In the genomic region with DNA sequence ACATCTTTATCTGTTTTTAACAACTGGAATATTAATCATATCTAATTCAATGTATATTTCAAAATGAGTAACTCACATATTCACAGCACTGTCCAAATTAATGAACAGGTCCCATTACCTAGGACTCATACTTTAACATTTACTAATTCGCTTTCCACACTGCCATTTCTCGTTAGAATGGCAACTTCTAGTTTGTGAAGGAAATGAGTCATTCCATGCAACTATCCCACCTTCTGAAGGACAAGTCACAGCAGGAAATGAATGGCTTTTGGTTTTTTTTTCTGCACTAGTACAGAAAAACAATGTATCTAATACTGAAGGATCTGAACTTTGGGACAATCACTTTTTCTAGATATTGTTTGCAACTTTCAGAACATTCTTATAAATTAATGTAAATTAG, we compare ENCODE assay signal across 13 cellular contexts. TPM values are rescaled to one million over a fixed set of nuclear protein-coding genes. Genes with fewer than 3 reads are reported as not detected.
DNase-seq lines count a peak whose midpoint lies in the region; ATAC-seq, FAIRE-seq and TF ChIP-seq lines count a peak whose summit lies in the region.
"Had no signal": no experiment of that assay in that cellular context is flagged by ENCODE, and none has a peak within 500 bp of the region (broad histone marks: within the 10 kb centered on the region; RNA-seq: fewer than 3 reads in every experiment).

No MANE protein-coding gene starts in this region.

- peaks cover 12% of the 10 kb centered on the region for H3K4me1 ChIP-seq in hepatocyte (ENCODE audit: insufficient read depth)
- peaks cover 0 to 6% of the 10 kb centered on the region in 2 donors for H3K4me1 ChIP-seq in uterus

- H3K36me3 Mint-ChIP-seq in progenitor cell of endocrine pancreas (ENCODE audit: insufficient read depth) = peaks cover 5% of the 10 kb centered on the region

- H2AFZ ChIP-seq in hepatocyte = no peak overlapping the region

- 57% methylated on average over 2 of the region's 2 CpGs for WGBS in hepatocyte (ENCODE audit: low lambda C conversion rate, missing lambda C conversion rate)

- peaks cover 1% of the 10 kb centered on the region for H3K4me1 Mint-ChIP-seq in progenitor cell of endocrine pancreas (ENCODE audit: low read depth)

- no peaks in the 10 kb centered on the region for H4K20me1 ChIP-seq in hepatocyte (ENCODE audit: insufficient read depth, poor library complexity, severe bottlenecking)

- H3K27me3 Mint-ChIP-seq in progenitor cell of endocrine pancreas = no peaks in the 10 kb centered on the region

- no peak for TF ChIP-seq CTCF in hepatocyte (IDR thresholded peaks at IDR 0.05; ENCODE audit: poor library complexity)
- no peak for TF ChIP-seq CTCF in progenitor cell of endocrine pancreas (IDR thresholded peaks at IDR 0.05; ENCODE audit: unreplicated experiment)
- TF ChIP-seq CTCF in uterus (IDR thresholded peaks at IDR 0.05) = no peak

- peaks cover 49% of the 10 kb centered on the region for H3K79me2 ChIP-seq in hepatocyte

- intact Hi-C loops in uterus (cut with DNase I; ENCODE audit: low total_unique reads) = no loop called here

- no peak overlapping the region for H3K4me3 ChIP-seq in hepatocyte
- H3K4me3 ChIP-seq in uterus = no peak overlapping the region
- H3K4me3 ChIP-seq: esophagus muscularis mucosa, ovary had no signal

- DNase-seq in Caki2 (ENCODE audit: low read depth) (peak; percentile 2), H54 (ENCODE audit: insufficient read length, low spot score) (peak; percentile 12), RCC 7860 (ENCODE audit: low spot score) (peak; percentile 31), hepatocyte (ENCODE audit: low spot score) (no peak), progenitor cell of endocrine pancreas (ENCODE audit: low spot score, unreplicated experiment) (no peak), uterus (no peak)
- DNase-seq: DND-41; NCI-H510A treated with DMSO at 0.1 percent for 48 hours; ovary; stimulated activated naive CD4-positive, alpha-beta T cell had no signal

- no peaks in the 10 kb centered on the region for H3K36me3 ChIP-seq in hepatocyte (replicated peaks; ENCODE audit: insufficient read depth, low read depth)
- no peaks in the 10 kb centered on the region for H3K36me3 ChIP-seq in uterus
- H3K36me3 ChIP-seq: esophagus muscularis mucosa, ovary had no signal

- H3K9me3 ChIP-seq in hepatocyte (ENCODE audit: low read depth) = peaks cover 3% of the 10 kb centered on the region
- H3K9me3 ChIP-seq in uterus = no peaks in the 10 kb centered on the region
- H3K9me3 ChIP-seq: esophagus muscularis mucosa, ovary had no signal

- H3K27ac ChIP-seq in hepatocyte (peak overlapping the region; percentile 23), uterus (no peak overlapping the region)
- H3K27ac ChIP-seq: esophagus muscularis mucosa, ovary had no signal

- TF ChIP-seq POLR2A in H54 (IDR thresholded peaks at IDR 0.05; ENCODE audit: low read depth, low read length) = no peak
- no peak for TF ChIP-seq POLR2A in uterus (IDR thresholded peaks at IDR 0.05)

- FAIRE-seq in H54 (lab: Jason Lieb, UNC) (peak; percentile 94), RCC 7860 (lab: Jason Lieb, UNC) (peak; percentile 34)

- no peaks in the 10 kb centered on the region for H3K9me2 ChIP-seq in hepatocyte (replicated peaks; ENCODE audit: insufficient read depth)

- no peak overlapping the region for H3K27ac Mint-ChIP-seq in progenitor cell of endocrine pancreas

- no peaks in the 10 kb centered on the region for H3K9me3 Mint-ChIP-seq in progenitor cell of endocrine pancreas (ENCODE audit: low read depth)

- no peaks in the 10 kb centered on the region for H3K27me3 ChIP-seq in hepatocyte
- no peaks in the 10 kb centered on the region for H3K27me3 ChIP-seq in uterus
- H3K27me3 ChIP-seq: esophagus muscularis mucosa, ovary had no signal

- in situ Hi-C loops in Caki2 (cut with HindIII; ENCODE audit: low pct_unique_long_range_greater_than_20kb, low sequenced_read_pairs) = no loop called here

- no peak overlapping the region for H3K4me3 Mint-ChIP-seq in progenitor cell of endocrine pancreas (ENCODE audit: low read depth)

- ATAC-seq in HG03095 (IDR thresholded peaks at IDR 0.05; ENCODE audit: unreplicated experiment) (no peak), HG02840 (IDR thresholded peaks at IDR 0.05; ENCODE audit: low FRiP score, unreplicated experiment) (no peak)

- no peak overlapping the region for H3K4me2 ChIP-seq in hepatocyte

RNA-seq across cellular contexts. Expression of a gene that starts 24.6 kb away (rescaled TPM):
- not detected in 2 replicates for total RNA-seq in Caki2 (2014; rRNA removed; shearing (Covaris generic); ENCODE audit: low replicate concordance)
- total RNA-seq in hepatocyte (not detected in 2 replicates), progenitor cell of endocrine pancreas (not detected in 2 replicates), uterus (not detected)
- polyA plus RNA-seq in hepatocyte = 0.36 TPM in 1 of 2 replicates, not detected in the other
- total RNA-seq: esophagus muscularis mucosa, ovary had no signal
- polyA plus RNA-seq: ovary had no signal

RNA-seq across cellular contexts. Expression of a gene that starts 30.1 kb away (rescaled TPM):
- 0.03 TPM in 1 of 2 replicates, not detected in the other for total RNA-seq in Caki2 (2014; rRNA removed; shearing (Covaris generic); ENCODE audit: low replicate concordance)
- 13.3 and 14.1 TPM in 2 replicates for total RNA-seq in hepatocyte
- polyA plus RNA-seq in hepatocyte = 8.5 and 13.5 TPM in 2 replicates
- total RNA-seq in progenitor cell of endocrine pancreas = 15.3 and 15.4 TPM in 2 replicates
- 10 to 100 TPM in 2 of 4 donors, 1 to 10 TPM in 2; 2.0 to 34.4 (median 12.6) TPM for total RNA-seq in uterus

Comparison
In these comparisons a context has a peak if more than half of its experiments do, and no peak if none do; other contexts are left out.
1. DNase-seq: peak in Caki2 (single experiment), H54 (single experiment) and RCC 7860 (single experiment); none in hepatocyte (single experiment), progenitor cell of endocrine pancreas (single experiment) and uterus (0 of 2).